8 cellular contexts compared by ENCODE assay signal in genomic region chr9:4792572-4793411, GRCh38. TPM values are rescaled to one million over a fixed set of nuclear protein-coding genes. Genes with fewer than 3 reads are reported as not detected.
DNase-seq lines count a peak whose midpoint lies in the region; ATAC-seq and TF ChIP-seq lines count a peak whose summit lies in the region.

TSS of gene RCL1 (plus strand) at chr9:4792944. CDS start at chr9:4793092, 148 bp downstream.

- H3K79me2 ChIP-seq in DND-41 (ENCODE audit: insufficient read depth, low read length) (peaks cover 50% of the 10 kb centered on the region), GM23248 (ENCODE audit: insufficient read depth) (peaks cover 45% of the 10 kb centered on the region), fibroblast of lung (ENCODE audit: control insufficient read depth, insufficient read depth, low read length) (peaks cover 5% of the 10 kb centered on the region)

- whole genome bisulfite sequencing in GM23248 (ENCODE audit: low coverage in 1 of 2, low lambda C conversion rate in 2 of 2, missing lambda C conversion rate in 2 of 2), 2 experiments, result 1% methylated on average over 67 to 78 of the region's 100 CpGs

- H2AFZ ChIP-seq in DND-41 (ENCODE audit: low read depth, low read length), result peak within 1 kb of the TSS; percentile 96
- H2AFZ ChIP-seq in GM23248, result peak within 1 kb of the TSS; percentile 98
- H2AFZ ChIP-seq in fibroblast of lung (ENCODE audit: low read length), result peak within 1 kb of the TSS; percentile 98

- peaks cover 0 to 5% (median 0%) of the 10 kb centered on the region in 5 donors for H3K36me3 Mint-ChIP-seq in naive thymus-derived CD4-positive, alpha-beta T cell
- H3K36me3 Mint-ChIP-seq in stimulated activated naive B cell treated with anti-CD40 and anti-IgM and Interleukin-4, amounts not matched to agents 10 μg/mL and 1 μg/mL and 100 μg/mL, for 72 hours, result peaks cover 6 to 9% of the 10 kb centered on the region in 2 donors

- CTCF ChIA-PET in naive thymus-derived CD4-positive, alpha-beta T cell (lab: Charles Lee), result interaction anchor here (0.8 to 2.3 kb wide), 6 partner anchors 26 to 196 kb away, joined by 3 to 10 read pairs (median 3); partner anchors contain the start of gene PLPP6

- no peaks in the 10 kb centered on the region for H3K9me3 Mint-ChIP-seq in naive thymus-derived CD4-positive, alpha-beta T cell
- H3K9me3 Mint-ChIP-seq in stimulated activated naive B cell treated with anti-CD40 and anti-IgM and Interleukin-4, amounts not matched to agents 10 μg/mL and 1 μg/mL and 100 μg/mL, for 72 hours, result no peaks in the 10 kb centered on the region

- H3K9me3 ChIP-seq in DND-41 (ENCODE audit: insufficient read depth, low read length, severe bottlenecking), result no peaks in the 10 kb centered on the region
- no peaks in the 10 kb centered on the region for H3K9me3 ChIP-seq in GM23248 (ENCODE audit: low read depth)
- H3K9me3 ChIP-seq in fibroblast of lung (ENCODE audit: control insufficient read depth, insufficient read depth, low read depth, low read length), result no peaks in the 10 kb centered on the region
- no peaks in the 10 kb centered on the region for H3K9me3 ChIP-seq in naive thymus-derived CD4-positive, alpha-beta T cell (ENCODE audit: control insufficient read depth in 2 of 3, low read length in 3 of 3)

- no peaks in the 10 kb centered on the region for H3K36me3 ChIP-seq in DND-41 (ENCODE audit: insufficient read depth, low read length)
- no peaks in the 10 kb centered on the region for H3K36me3 ChIP-seq in GM23248 (ENCODE audit: low read depth)
- H3K36me3 ChIP-seq in fibroblast of lung (ENCODE audit: control insufficient read depth, insufficient read depth, low read length), result no peaks in the 10 kb centered on the region
- no peaks in the 10 kb centered on the region for H3K36me3 ChIP-seq in naive thymus-derived CD4-positive, alpha-beta T cell (ENCODE audit: control insufficient read depth in 2 of 3, insufficient read depth in 3 of 3, low read length in 3 of 3)

- DNase-seq in DND-41, result peak; percentile 95
- DNase-seq in GM23248, result peak; percentile 99
- DNase-seq in Kasumi-1 (lab: John Stamatoyannopoulos, UW), result peak; percentile 72 to 83
- peak; percentile 92 for DNase-seq in RPMI7951 (ENCODE audit: low read depth)
- DNase-seq in activated T-helper 1 cell treated with anti-CD3 and anti-CD28 coated beads, Interleukin-2, amount 50 U/mL, for 16 hours (ENCODE audit: low read depth in 1 of 2, low spot score in 1 of 2), result peak; percentile 91 to 97
- peak; percentile 92 to 93 for DNase-seq in fibroblast of lung (ENCODE audit: low read depth in 2 of 2)
- peak; percentile 93 to 98 (median 97) for DNase-seq in naive thymus-derived CD4-positive, alpha-beta T cell
- DNase-seq in stimulated activated naive B cell treated with anti-CD40 and anti-IgM and Interleukin-4, amounts not matched to agents 10 μg/mL and 1 μg/mL and 100 μg/mL, for 72 hours, result peak; percentile 98

- H3K9ac ChIP-seq in DND-41 (ENCODE audit: low read depth, low read length) (peak within 1 kb of the TSS; percentile 84), GM23248 (peak within 1 kb of the TSS; percentile 89), fibroblast of lung (ENCODE audit: insufficient read depth, low read length) (peak within 1 kb of the TSS; percentile 81)

- H3K27me3 Mint-ChIP-seq in naive thymus-derived CD4-positive, alpha-beta T cell, result peaks cover 0 to 11% (median 0%) of the 10 kb centered on the region in 5 donors
- peaks cover 0 to 2% of the 10 kb centered on the region in 2 donors for H3K27me3 Mint-ChIP-seq in stimulated activated naive B cell treated with anti-CD40 and anti-IgM and Interleukin-4, amounts not matched to agents 10 μg/mL and 1 μg/mL and 100 μg/mL, for 72 hours

- H3F3A ChIP-seq in GM23248 (ENCODE audit: insufficient read depth), result no peaks in the 10 kb centered on the region

- intact Hi-C loops in naive thymus-derived CD4-positive, alpha-beta T cell (cut with micrococcal nuclease), result loop anchor here (1.0 to 10.0 kb wide), 23 partner anchors 30 to 1964 kb away; partner anchors contain the start of genes AK3 (in 2 of the 2), CDC37L1 (in 2 of the 2), JAK2 (in 2 of the 2) and RFX3 (in 2 of the 2)

- H3K4me3 Mint-ChIP-seq in naive thymus-derived CD4-positive, alpha-beta T cell, result peak within 1 kb of the TSS; percentile 83 to 97 (median 94)
- peak within 1 kb of the TSS; percentile 97 for H3K4me3 Mint-ChIP-seq in stimulated activated naive B cell treated with anti-CD40 and anti-IgM and Interleukin-4, amounts not matched to agents 10 μg/mL and 1 μg/mL and 100 μg/mL, for 72 hours

- peak within 1 kb of the TSS; percentile 92 for H3K4me2 ChIP-seq in DND-41 (ENCODE audit: insufficient read depth, low read length)
- H3K4me2 ChIP-seq in GM23248 (ENCODE audit: unreplicated experiment), result peak within 1 kb of the TSS; percentile 91
- H3K4me2 ChIP-seq in fibroblast of lung (ENCODE audit: extremely low read depth, insufficient read depth, low read length), result peak within 1 kb of the TSS; percentile 97

- H3K4me1 ChIP-seq in DND-41 (ENCODE audit: insufficient read depth, low read length) (peaks cover 27% of the 10 kb centered on the region), GM23248 (ENCODE audit: insufficient read depth) (peaks cover 6% of the 10 kb centered on the region; the same call in 1 of the 2 replicates), fibroblast of lung (ENCODE audit: control insufficient read depth, extremely low read depth, insufficient read depth, low read length) (peaks cover 4% of the 10 kb centered on the region)
- H3K4me1 ChIP-seq in naive thymus-derived CD4-positive, alpha-beta T cell (ENCODE audit: control insufficient read depth in 2 of 2, insufficient read depth in 2 of 2, low read length in 2 of 2), result peaks cover 4 to 17% of the 10 kb centered on the region in 2 donors

- H3K4me1 Mint-ChIP-seq in naive thymus-derived CD4-positive, alpha-beta T cell, result peaks cover 21 to 56% (median 44%) of the 10 kb centered on the region in 7 donors
- H3K4me1 Mint-ChIP-seq in stimulated activated naive B cell treated with anti-CD40 and anti-IgM and Interleukin-4, amounts not matched to agents 10 μg/mL and 1 μg/mL and 100 μg/mL, for 72 hours, result peaks cover 29 to 39% of the 10 kb centered on the region in 2 donors

- H4K20me1 ChIP-seq in DND-41 (ENCODE audit: insufficient read depth, low read length), result peaks cover 27% of the 10 kb centered on the region; the same call in 1 of the 2 replicates
- H4K20me1 ChIP-seq in GM23248 (ENCODE audit: insufficient read depth), result no peaks in the 10 kb centered on the region
- H4K20me1 ChIP-seq in fibroblast of lung (ENCODE audit: control insufficient read depth, extremely low read depth, insufficient read depth, low read length), result no peaks in the 10 kb centered on the region

- TF ChIP-seq CTCF in DND-41 (IDR thresholded peaks at IDR 0.05; ENCODE audit: borderline replicate concordance, extremely low read depth, low read length, poor library complexity, severe bottlenecking) (no peak), fibroblast of lung (conservative IDR thresholded peaks at IDR 0.05 in 1 of 2, IDR thresholded peaks at IDR 0.05 in 1 of 2; ENCODE audit: low read depth in 1 of 2, low read length in 2 of 2) (no peak)

- H3K27ac Mint-ChIP-seq in naive thymus-derived CD4-positive, alpha-beta T cell, result peak within 1 kb of the TSS; percentile 71 to 97 (median 94)
- H3K27ac Mint-ChIP-seq in stimulated activated naive B cell treated with anti-CD40 and anti-IgM and Interleukin-4, amounts not matched to agents 10 μg/mL and 1 μg/mL and 100 μg/mL, for 72 hours, result peak within 1 kb of the TSS; percentile 97

- H3K9me2 ChIP-seq in GM23248 (ENCODE audit: insufficient read depth), result no peaks in the 10 kb centered on the region

- H3K4me3 ChIP-seq in DND-41 (ENCODE audit: low read depth in 1 of 2, low read length in 2 of 2), result peak within 1 kb of the TSS; percentile 88 to 92
- peak within 1 kb of the TSS; percentile 95 for H3K4me3 ChIP-seq in GM23248
- peak within 1 kb of the TSS; percentile 89 to 96 (median 92) for H3K4me3 ChIP-seq in fibroblast of lung (replicated peaks in 1 of 4; ENCODE audit: control extremely low read depth in 1 of 4, insufficient read depth in 1 of 4, low read depth in 3 of 4, low read length in 4 of 4)
- peak within 1 kb of the TSS; percentile 99 for H3K4me3 ChIP-seq in naive thymus-derived CD4-positive, alpha-beta T cell (ENCODE audit: low read length)

- H3K27me3 ChIP-seq in DND-41 (ENCODE audit: insufficient read depth, low read length, poor library complexity) (no peaks in the 10 kb centered on the region), GM23248 (replicated peaks; ENCODE audit: insufficient read depth) (no peaks in the 10 kb centered on the region), fibroblast of lung (ENCODE audit: control insufficient read depth, insufficient read depth, low read length) (no peaks in the 10 kb centered on the region)
- H3K27me3 ChIP-seq in naive thymus-derived CD4-positive, alpha-beta T cell (ENCODE audit: control insufficient read depth in 2 of 2, insufficient read depth in 2 of 2, low read length in 2 of 2), result no peaks in the 10 kb centered on the region

- in situ Hi-C loops in GM23248 (cut with MboI), result no loop called here

- ATAC-seq in DND-41 (ENCODE audit: insufficient read depth, low read depth), result peak; percentile 94
- ATAC-seq in naive thymus-derived CD4-positive, alpha-beta T cell, result peak; percentile 96
- ATAC-seq in stimulated activated naive B cell treated with anti-CD40 and anti-IgM and Interleukin-4, amounts not matched to agents 10 μg/mL and 1 μg/mL and 100 μg/mL, for 72 hours (replicated peaks), result peak; percentile 95 to 96

- H3K27ac ChIP-seq in DND-41 (ENCODE audit: low read length) (peak within 1 kb of the TSS; percentile 81), GM23248 (peak within 1 kb of the TSS; percentile 70), fibroblast of lung (ENCODE audit: insufficient read depth, low read length) (peak within 1 kb of the TSS; percentile 87)
- H3K27ac ChIP-seq in naive thymus-derived CD4-positive, alpha-beta T cell (ENCODE audit: low read depth, low read length), result peak within 1 kb of the TSS; percentile 80

- POLR2A ChIA-PET in naive thymus-derived CD4-positive, alpha-beta T cell (lab: Charles Lee), result interaction anchor here (0.6 to 3.2 kb wide), 22 partner anchors 9 to 1268 kb away, joined by 3 to 20 read pairs (median 4); partner anchors contain the start of genes AK3, CDC37L1, JAK2 and PLGRKT

RNA-seq across cellular contexts. Expression of gene RCL1, which starts in this region (rescaled TPM):
- 4.0 and 7.8 TPM in 2 replicates for total RNA-seq in GM23248 (2014; rRNA removed; shearing (Covaris generic))
- polyA plus RNA-seq in GM23248 (2016; fragmentation: Nextera tagmentation; extraction: Ambion mirVana) (6.9 and 7.7 TPM in 2 replicates), fibroblast of lung (5.0 and 8.8 TPM in 2 replicates)
- 8.4 and 8.6 TPM in 2 replicates for total RNA-seq in RPMI7951 (2014; rRNA removed; shearing (Covaris generic))
- 13.6 and 14.5 TPM in 2 replicates for total RNA-seq in fibroblast of lung
- polyA plus RNA-seq in fibroblast of lung (2012), result 3.7 and 9.1 TPM in 2 replicates
- 13.3 and 14.2 TPM in 2 replicates for polyA minus RNA-seq in fibroblast of lung (ENCODE audit: low replicate concordance)
- total RNA-seq in naive thymus-derived CD4-positive, alpha-beta T cell, result 10 to 100 TPM; 21.5 to 39.4 (median 23.4) TPM
- 10 to 100 TPM; 24.2 to 24.7 TPM for polyA plus RNA-seq in naive thymus-derived CD4-positive, alpha-beta T cell

Comparison
In these comparisons a context has a peak if more than half of its experiments do, and no peak if none do; other contexts are left out.
1. Peak in every context shown above with its lines: DNase-seq, ATAC-seq, H3K4me3 ChIP-seq and H3K27ac ChIP-seq.